In the genomic region with DNA sequence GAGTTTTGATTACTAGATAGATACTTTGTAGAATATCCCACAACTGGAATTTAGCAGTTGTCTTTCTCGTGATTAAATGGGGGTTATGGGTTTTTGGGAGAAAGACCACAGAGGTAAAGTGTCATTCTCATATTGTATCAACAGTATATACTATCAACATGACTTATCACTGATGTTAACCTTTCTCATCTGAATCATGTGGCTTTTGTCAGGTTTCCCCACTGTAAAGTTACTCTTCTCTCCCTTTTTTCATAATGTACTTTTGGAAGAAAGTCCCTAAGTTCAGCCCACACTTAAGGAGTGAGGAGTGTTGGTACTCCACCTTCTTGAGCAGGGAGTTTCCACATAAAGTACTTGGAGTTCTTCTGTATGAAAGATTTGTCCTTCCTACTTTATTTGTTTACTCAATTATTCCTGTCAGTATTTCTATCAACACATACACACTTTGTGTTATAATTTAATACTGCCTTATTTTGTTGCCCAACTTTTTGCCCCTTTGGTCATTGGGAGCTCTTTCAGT, we compare ENCODE assay signal across 20 cellular contexts.
"Had no signal": no experiment of that assay in that cellular context is flagged by ENCODE, and none has a peak within 500 bp of the region (broad histone marks: within the 10 kb centered on the region; RNA-seq: fewer than 3 reads in every experiment).

No MANE protein-coding gene starts in this region.

- H3K9ac ChIP-seq: parathyroid adenoma had no signal

- H3K27ac ChIP-seq: esophagus squamous epithelium, hepatocyte, parathyroid adenoma, WERI-Rb-1 had no signal

- H3K36me3 ChIP-seq: esophagus squamous epithelium, WERI-Rb-1 had no signal

- H3K79me2 ChIP-seq: hepatocyte, parathyroid adenoma had no signal

- H3K27me3 ChIP-seq: esophagus squamous epithelium, hepatocyte had no signal

- H3K4me1 ChIP-seq: parathyroid adenoma had no signal

- H2AFZ ChIP-seq: hepatocyte, parathyroid adenoma had no signal

- DNase-seq: activated CD4-positive, alpha-beta T cell treated with anti-CD3 and anti-CD28 coated beads for 1 hour; activated CD8-positive, alpha-beta memory T cell treated with anti-CD3 and anti-CD28 coated beads for 24 hours; activated CD8-positive, alpha-beta memory T cell treated with anti-CD3 and anti-CD28 coated beads, Interleukin-2, amount 50 U/mL, for 48 hours; activated effector memory CD4-positive, alpha-beta T cell treated with anti-CD3 and anti-CD28 coated beads, Interleukin-2, amount 50 U/mL, for 16 hours; activated T-cell treated with anti-CD3 and anti-CD28 coated beads, Interleukin-2, amount 50 U/mL, for 48 hours; amygdala; effector memory CD8-positive, alpha-beta T cell; esophagus squamous epithelium; left cardiac atrium; stimulated activated CD4-positive, alpha-beta T cell treated with anti-CD3 and anti-CD28 coated beads, Interleukin-4, amount 100 ng/mL, for 1 hour; stimulated activated naive CD8-positive, alpha-beta T cell treated with anti-CD3 and anti-CD28 coated beads, Interleukin-15, amount 100 ng/mL, for 72 hours; trophoblast cell; WERI-Rb-1 had no signal

- H3K4me3 ChIP-seq: esophagus squamous epithelium, hepatocyte, lung, smooth muscle cell had no signal

- H3K9me3 ChIP-seq: esophagus squamous epithelium had no signal

- H3K4me2 ChIP-seq: hepatocyte, smooth muscle cell had no signal

- ATAC-seq: activated naive CD4-positive, alpha-beta T cell treated with anti-CD3 and anti-CD28 coated beads, Interleukin-2, amount 50 U/mL, for 72 hours; effector memory CD8-positive, alpha-beta T cell; left cardiac atrium; natural killer cell treated with Interleukin-12 subunit alpha and Interleukin-12 subunit beta and Interleukin-15 and Interleukin-18, amount 100 ng/mL, for 72 hours; sciatic nerve; stimulated activated naive CD8-positive, alpha-beta T cell treated with anti-CD3 and anti-CD28 coated beads, Interleukin-15, amount 100 ng/mL, for 72 hours had no signal
